ENCODE assay signal across 10 cellular contexts in genomic region chr3:16187213-16187790, GRCh38. TPM values are rescaled to one million over a fixed set of nuclear protein-coding genes. Genes with fewer than 3 reads are reported as not detected.
"Had no signal": no experiment of that assay in that cellular context is flagged by ENCODE, and none has a peak within 500 bp of the region (broad histone marks: within the 10 kb centered on the region; RNA-seq: fewer than 3 reads in every experiment).

No MANE protein-coding gene starts in this region.

- DNase-seq: GM23248, GOT3, H7, HFFc6, IMR-90 had no signal

- H3K9me3 ChIP-seq: HAP-1 had no signal

- ATAC-seq: HCT116 had no signal

- H3K36me3 ChIP-seq: HAP-1 had no signal

- H3K4me3 ChIP-seq: GM23248, HAP-1, K562 had no signal

- H3K9ac ChIP-seq: GM23248 had no signal

- H3K4me1 ChIP-seq: HAP-1 had no signal

- H3K27ac ChIP-seq: GM23248 had no signal

RNA-seq across cellular contexts. Expression of gene GALNT15, which starts 12.8 kb away (rescaled TPM):
- total RNA-seq: H4, H7, HT-29, K562 had no signal
- polyA plus RNA-seq: K562 had no signal
